In the genomic region with DNA sequence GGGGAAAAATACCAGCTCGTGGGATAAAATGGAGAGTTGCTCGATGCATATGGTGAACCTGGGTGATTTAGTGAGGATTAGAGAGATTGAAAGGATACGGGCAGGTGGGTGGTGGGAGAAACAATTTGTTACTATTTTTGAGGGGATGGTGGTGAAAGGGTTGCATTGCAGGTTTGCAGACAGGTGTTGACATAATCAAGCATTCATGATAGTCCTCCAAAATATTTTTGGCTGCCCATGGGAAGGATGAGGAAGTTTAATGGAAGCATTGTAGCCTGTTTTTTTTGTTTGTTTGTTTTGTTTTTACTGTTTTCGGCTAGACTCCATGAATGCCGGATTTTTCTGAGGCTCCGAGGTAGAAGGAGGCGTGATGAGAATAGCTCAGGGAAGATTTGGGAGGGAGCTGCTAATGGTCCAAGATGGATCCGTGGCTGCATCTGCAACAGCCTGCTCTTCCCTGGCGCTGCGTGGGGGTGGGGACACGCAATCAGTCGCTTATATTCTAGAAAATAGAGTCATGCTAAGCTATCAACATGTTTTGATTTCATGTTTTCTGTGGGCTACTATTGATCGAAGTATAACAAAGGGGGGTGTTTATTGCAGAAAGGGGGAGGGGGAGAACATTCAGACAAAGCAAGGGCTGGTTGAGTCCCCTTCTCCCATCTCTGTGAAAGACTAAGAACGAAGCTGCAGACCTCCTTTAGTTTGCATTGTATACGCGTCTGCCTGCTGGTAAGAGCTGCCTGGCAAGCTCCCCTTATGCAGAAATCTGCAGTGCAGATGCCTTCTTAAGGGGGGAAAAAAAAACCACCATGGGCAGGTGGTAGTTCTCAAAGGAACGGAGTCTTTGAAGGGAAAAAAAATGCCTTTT, we compare ENCODE assay signal across 8 cellular contexts. TPM values are rescaled to one million over a fixed set of nuclear protein-coding genes. Genes with fewer than 3 reads are reported as not detected.
DNase-seq lines count a peak whose midpoint lies in the region; ATAC-seq and TF ChIP-seq lines count a peak whose summit lies in the region.

No MANE protein-coding gene starts in this region.

- no peak for TF ChIP-seq POLR2A in prostate gland (IDR thresholded peaks at IDR 0.05)

- H3K27ac ChIP-seq in right cardiac atrium (ENCODE audit: low read length), result peak overlapping the region; percentile 97
- peak overlapping the region; percentile 92 to 97 for H3K27ac ChIP-seq in prostate gland

- peak overlapping the region; percentile 97 for H3K4me3 Mint-ChIP-seq in CD14-positive monocyte
- H3K4me3 Mint-ChIP-seq in activated naive CD8-positive, alpha-beta T cell treated with anti-CD3 and anti-CD28 coated beads, Interleukin-2, amount 50 U/mL, for 24 hours, result peak overlapping the region; percentile 94

- ATAC-seq in GM21619 (IDR thresholded peaks at IDR 0.05; ENCODE audit: unreplicated experiment), result peak; percentile 2
- no peak for ATAC-seq in activated naive CD8-positive, alpha-beta T cell treated with anti-CD3 and anti-CD28 coated beads, Interleukin-2, amount 50 U/mL, for 24 hours
- ATAC-seq in right cardiac atrium, result peak; percentile 9 to 22
- no peak for ATAC-seq in HG03565 (IDR thresholded peaks at IDR 0.05; ENCODE audit: unreplicated experiment)
- no peak for ATAC-seq in HG02763 (IDR thresholded peaks at IDR 0.05; ENCODE audit: unreplicated experiment)

- TF ChIP-seq CTCF in CD14-positive monocyte (IDR thresholded peaks at IDR 0.05) (peak; percentile 1), prostate gland (IDR thresholded peaks at IDR 0.05) (peak in 2 of 4 experiments; percentile 20 to 53)

- peaks cover 4 to 5% of the 10 kb centered on the region in 2 donors for H3K36me3 Mint-ChIP-seq in CD14-positive monocyte
- peaks cover 2% of the 10 kb centered on the region for H3K36me3 Mint-ChIP-seq in activated naive CD8-positive, alpha-beta T cell treated with anti-CD3 and anti-CD28 coated beads, Interleukin-2, amount 50 U/mL, for 24 hours (ENCODE audit: low read depth)

- no peak for DNase-seq in CD14-positive monocyte (ENCODE audit: low spot score)
- peak; percentile 30 for DNase-seq in NCI-H2171 (lab: John Stamatoyannopoulos, UW)
- DNase-seq in activated naive CD8-positive, alpha-beta T cell treated with anti-CD3 and anti-CD28 coated beads, Interleukin-2, amount 50 U/mL, for 24 hours, result peak; percentile 26
- DNase-seq in right cardiac atrium, result peak in 2 of 3 donors; percentile 66 to 71
- DNase-seq in prostate gland (ENCODE audit: low spot score), result no peak

- H3K4me1 Mint-ChIP-seq in CD14-positive monocyte, result peaks cover 55% of the 10 kb centered on the region
- peaks cover 42% of the 10 kb centered on the region for H3K4me1 Mint-ChIP-seq in activated naive CD8-positive, alpha-beta T cell treated with anti-CD3 and anti-CD28 coated beads, Interleukin-2, amount 50 U/mL, for 24 hours

- H3K4me3 ChIP-seq in right cardiac atrium (ENCODE audit: low read length), result peak overlapping the region; percentile 89
- H3K4me3 ChIP-seq in prostate gland, result peak overlapping the region; percentile 76 to 89

- H3K9me3 ChIP-seq in right cardiac atrium (ENCODE audit: control insufficient read depth, low read length) (no peaks in the 10 kb centered on the region), prostate gland (no peaks in the 10 kb centered on the region)

- peaks cover 0 to 2% (median 0%) of the 10 kb centered on the region in 7 donors for H3K9me3 Mint-ChIP-seq in CD14-positive monocyte
- H3K9me3 Mint-ChIP-seq in activated naive CD8-positive, alpha-beta T cell treated with anti-CD3 and anti-CD28 coated beads, Interleukin-2, amount 50 U/mL, for 24 hours, result no peaks in the 10 kb centered on the region

- H3K36me3 ChIP-seq in prostate gland, result no peaks in the 10 kb centered on the region

- peaks cover 0 to 3% (median 0%) of the 10 kb centered on the region in 3 donors for H3K27me3 Mint-ChIP-seq in CD14-positive monocyte (ENCODE audit: low read depth in 3 of 3)
- H3K27me3 Mint-ChIP-seq in activated naive CD8-positive, alpha-beta T cell treated with anti-CD3 and anti-CD28 coated beads, Interleukin-2, amount 50 U/mL, for 24 hours, result no peaks in the 10 kb centered on the region

- intact Hi-C loops in CD14-positive monocyte (cut with micrococcal nuclease), result no loop called here
- intact Hi-C loops in right cardiac atrium (cut with DNase I), result no loop called here
- intact Hi-C loops in prostate gland (cut with DNase I), result loop anchor here (10.0 kb wide), 1 partner anchor 53 kb away; no protein-coding TSS in a partner anchor

- 1% methylated on average over 17 of the region's 17 CpGs for WGBS in right cardiac atrium
- 1% methylated on average over 17 of the region's 17 CpGs for WGBS in prostate gland

- H3K27ac Mint-ChIP-seq in CD14-positive monocyte, result peak overlapping the region; percentile 86 to 95 (median 92)
- peak overlapping the region; percentile 91 for H3K27ac Mint-ChIP-seq in activated naive CD8-positive, alpha-beta T cell treated with anti-CD3 and anti-CD28 coated beads, Interleukin-2, amount 50 U/mL, for 24 hours

- H3K27me3 ChIP-seq in right cardiac atrium (ENCODE audit: control insufficient read depth, insufficient read depth), result no peaks in the 10 kb centered on the region
- no peaks in the 10 kb centered on the region for H3K27me3 ChIP-seq in prostate gland (replicated peaks; ENCODE audit: insufficient read depth)

- peaks cover 4% of the 10 kb centered on the region for H3K4me1 ChIP-seq in right cardiac atrium (ENCODE audit: control insufficient read depth, insufficient read depth, low read length)
- H3K4me1 ChIP-seq in prostate gland (replicated peaks), result peaks cover 4% of the 10 kb centered on the region

RNA-seq across cellular contexts. Expression of gene RTN3, which starts 1.0 kb away (rescaled TPM):
- 100 to 1,000 TPM; 232 to 341 TPM for polyA plus RNA-seq in CD14-positive monocyte
- 10 to 100 TPM; 50.1 to 67.6 (median 62.1) TPM for total RNA-seq in right cardiac atrium
- 58.4 TPM for polyA plus RNA-seq in right cardiac atrium
- 10 to 100 TPM; 74.1 to 88.8 TPM for total RNA-seq in prostate gland

RNA-seq across cellular contexts. Expression of gene ATL3, which starts 11.1 kb away (rescaled TPM):
- 10 to 100 TPM; 22.7 to 25.5 TPM for polyA plus RNA-seq in CD14-positive monocyte
- 10 to 100 TPM; 14.6 to 32.9 (median 23.1) TPM for total RNA-seq in right cardiac atrium
- polyA plus RNA-seq in right cardiac atrium, result 6.9 TPM
- total RNA-seq in prostate gland, result 10 to 100 TPM; 46.7 to 64.3 TPM

Comparison
In these comparisons a context has a peak if more than half of its experiments do, and no peak if none do; other contexts are left out.
1. DNase-seq: peak in NCI-H2171 (single experiment), activated naive CD8-positive, alpha-beta T cell treated with anti-CD3 and anti-CD28 coated beads, Interleukin-2, amount 50 U/mL, for 24 hours (single experiment) and right cardiac atrium (2 of 3); none in CD14-positive monocyte (single experiment) and prostate gland (single experiment).
2. ATAC-seq: peak in GM21619 (single experiment) and right cardiac atrium (2 of 2); none in activated naive CD8-positive, alpha-beta T cell treated with anti-CD3 and anti-CD28 coated beads, Interleukin-2, amount 50 U/mL, for 24 hours (single experiment), HG03565 (single experiment) and HG02763 (single experiment).